ENCODE assay signal across 17 cellular contexts in the genomic region with DNA sequence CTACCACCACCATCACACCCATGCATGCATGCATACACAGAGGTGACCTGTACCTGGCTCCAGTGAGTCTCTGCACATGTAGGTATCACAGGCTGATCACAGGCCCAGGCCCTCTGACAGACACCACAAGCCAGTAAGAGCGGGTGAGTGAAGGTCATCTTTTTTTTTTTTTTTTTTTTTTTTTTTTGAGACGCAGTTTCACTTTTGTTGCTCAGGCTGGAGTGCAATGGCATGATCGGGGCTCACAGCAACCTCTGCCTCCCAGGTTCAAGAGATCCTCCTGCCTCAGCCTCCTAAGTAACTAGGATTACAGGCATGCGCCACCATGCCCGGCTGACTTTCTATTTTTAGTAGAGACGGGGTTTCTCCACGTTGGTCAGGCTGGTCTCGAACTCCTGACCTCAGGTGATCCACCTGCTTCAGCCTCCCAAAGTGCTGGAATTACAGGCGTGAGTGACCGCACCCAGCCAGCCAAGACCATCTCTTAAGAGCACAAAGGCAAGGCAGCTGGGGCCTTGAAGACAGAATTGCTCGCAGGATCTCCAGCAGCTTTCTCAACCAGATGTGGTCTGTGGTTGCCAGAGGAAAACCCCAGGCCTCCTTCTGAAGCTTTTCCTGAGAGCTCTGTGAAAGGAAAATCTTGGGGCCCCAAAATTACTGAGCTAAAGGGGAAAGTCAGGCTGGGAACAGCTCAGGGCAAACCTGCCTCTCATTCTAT. TPM values are rescaled to one million over a fixed set of nuclear protein-coding genes. Genes with fewer than 3 reads are reported as not detected.
DNase-seq lines count a peak whose midpoint lies in the region; ATAC-seq and TF ChIP-seq lines count a peak whose summit lies in the region.
"Had no signal": no experiment of that assay in that cellular context is flagged by ENCODE, and none has a peak within 500 bp of the region (broad histone marks: within the 10 kb centered on the region; RNA-seq: fewer than 3 reads in every experiment).

No MANE protein-coding gene starts in this region.

- peak overlapping the region; percentile 76 to 77 for H3K4me3 Mint-ChIP-seq in activated T-cell treated with anti-CD3 and anti-CD28 coated beads, Interleukin-2, amount 50 U/mL, for 72 hours
- H3K4me3 Mint-ChIP-seq in endodermal cell, result no peak overlapping the region
- H3K4me3 Mint-ChIP-seq: nephron progenitor cell had no signal

- H3K27me3 Mint-ChIP-seq in activated T-cell treated with anti-CD3 and anti-CD28 coated beads, Interleukin-2, amount 50 U/mL, for 72 hours (ENCODE audit: low read depth), result no peaks in the 10 kb centered on the region
- H3K27me3 Mint-ChIP-seq in endodermal cell (ENCODE audit: insufficient read depth), result peaks cover 4% of the 10 kb centered on the region

- TF ChIP-seq CTCF in neutrophil (IDR thresholded peaks at IDR 0.05) (no peak), endodermal cell (conservative IDR thresholded peaks at IDR 0.05) (no peak)

- no peak overlapping the region for H3K9ac ChIP-seq in endodermal cell (ENCODE audit: extremely low read depth, low read length, poor library complexity, severe bottlenecking)

- peaks cover 6 to 11% of the 10 kb centered on the region in 2 donors for H3K36me3 Mint-ChIP-seq in activated T-cell treated with anti-CD3 and anti-CD28 coated beads, Interleukin-2, amount 50 U/mL, for 72 hours (ENCODE audit: insufficient read depth in 2 of 2)
- no peaks in the 10 kb centered on the region for H3K36me3 Mint-ChIP-seq in endodermal cell (ENCODE audit: low read depth)

- H3K27ac Mint-ChIP-seq in activated T-cell treated with anti-CD3 and anti-CD28 coated beads, Interleukin-2, amount 50 U/mL, for 72 hours, result peak overlapping the region; percentile 76
- no peak overlapping the region for H3K27ac Mint-ChIP-seq in endodermal cell
- H3K27ac Mint-ChIP-seq: nephron progenitor cell had no signal

- H3K9me3 ChIP-seq in neutrophil, result no peaks in the 10 kb centered on the region
- no peaks in the 10 kb centered on the region for H3K9me3 ChIP-seq in endodermal cell (ENCODE audit: control insufficient read depth, low read length)

- peaks cover 76% of the 10 kb centered on the region for H3K4me1 Mint-ChIP-seq in activated T-cell treated with anti-CD3 and anti-CD28 coated beads, Interleukin-2, amount 50 U/mL, for 72 hours (ENCODE audit: low read depth)
- H3K4me1 Mint-ChIP-seq in endodermal cell, result no peaks in the 10 kb centered on the region

- no peaks in the 10 kb centered on the region for H3K27me3 ChIP-seq in neutrophil
- no peaks in the 10 kb centered on the region for H3K27me3 ChIP-seq in endodermal cell (ENCODE audit: control insufficient read depth, insufficient read depth, low read length, poor library complexity, severe bottlenecking)

- H3K9me3 Mint-ChIP-seq in activated T-cell treated with anti-CD3 and anti-CD28 coated beads, Interleukin-2, amount 50 U/mL, for 72 hours, result no peaks in the 10 kb centered on the region
- H3K9me3 Mint-ChIP-seq in endodermal cell, result peaks cover 5% of the 10 kb centered on the region

- H3K4me1 ChIP-seq in neutrophil (ENCODE audit: control insufficient read depth in 1 of 2, insufficient read depth in 1 of 2, low read depth in 1 of 2, low read length in 1 of 2) (peaks cover 57 to 63% of the 10 kb centered on the region in 2 experiments), endodermal cell (ENCODE audit: control insufficient read depth, insufficient read depth, low read length) (no peaks in the 10 kb centered on the region)

- ATAC-seq in activated T-cell treated with anti-CD3 and anti-CD28 coated beads, Interleukin-2, amount 50 U/mL, for 72 hours (replicated peaks in 1 of 2), result peak; percentile 19 to 29
- no peak for ATAC-seq in HG03520 (IDR thresholded peaks at IDR 0.05; ENCODE audit: unreplicated experiment)
- ATAC-seq: left colon had no signal

- H3K4me3 ChIP-seq in Jurkat, Clone E6-1 (ENCODE audit: low read length), result no peak overlapping the region
- H3K4me3 ChIP-seq in neutrophil (ENCODE audit: low read depth in 1 of 2, low read length in 1 of 2) (no peak overlapping the region), endodermal cell (ENCODE audit: low read length) (no peak overlapping the region)

- H3K36me3 ChIP-seq in neutrophil (no peaks in the 10 kb centered on the region), endodermal cell (ENCODE audit: control insufficient read depth, insufficient read depth, low read length) (no peaks in the 10 kb centered on the region)

- H3K27ac ChIP-seq in neutrophil, result peak overlapping the region; percentile 85
- no peak overlapping the region for H3K27ac ChIP-seq in endodermal cell (ENCODE audit: low read depth, low read length)

- WGBS in endodermal cell (ENCODE audit: insufficient coverage in 1 of 2, insufficient read length in 1 of 2), 2 experiments, result 85 to 87% methylated on average over 8 to 11 of the region's 11 CpGs

- DNase-seq in activated CD8-positive, alpha-beta memory T cell treated with anti-CD3 and anti-CD28 coated beads for 24 hours, result peak; percentile 78
- DNase-seq in activated CD8-positive, alpha-beta memory T cell treated with anti-CD3 and anti-CD28 coated beads, Interleukin-2, amount 50 U/mL, for 4 hours, result no peak
- peak; percentile 83 for DNase-seq in Jurkat, Clone E6-1 (ENCODE audit: low read depth, low spot score)
- peak; percentile 53 to 57 for DNase-seq in activated T-cell treated with anti-CD3 and anti-CD28 coated beads, Interleukin-2, amount 50 U/mL, for 72 hours
- DNase-seq in endodermal cell (no peak), H4 (ENCODE audit: low spot score) (no peak)
- DNase-seq: activated CD4-positive, CD25-positive, alpha-beta regulatory T cell; effector CD8-positive, alpha-beta T cell; left colon; NCI-H1105 treated with DMSO at 0.1 percent for 48 hours; NCI-H524; nephron progenitor cell had no signal

RNA-seq across cellular contexts. Expression of a gene that starts 3.2 kb away (rescaled TPM):
- 18.4 TPM for polyA plus RNA-seq in Jurkat, Clone E6-1 (2012; ENCODE audit: insufficient read depth, insufficient read length)
- total RNA-seq in activated T-cell treated with anti-CD3 and anti-CD28 coated beads, Interleukin-2, amount 50 U/mL, for 72 hours, result 100 to 1,000 TPM; 190 to 261 TPM
- not detected for total RNA-seq in endodermal cell
- polyA plus RNA-seq in endodermal cell (2013, experiment 1 of 2), result not detected
- polyA plus RNA-seq in endodermal cell (2013, experiment 2 of 2), result not detected
- total RNA-seq in H4 (2014; rRNA removed; shearing (Covaris generic)), result not detected in 2 replicates
- polyA plus RNA-seq: AG04450 had no signal

RNA-seq across cellular contexts. Expression of a gene that starts 6.9 kb away (rescaled TPM):
- polyA plus RNA-seq in Jurkat, Clone E6-1 (2012; ENCODE audit: insufficient read depth, insufficient read length), result 2.6 TPM
- 10 to 100 TPM; 14.0 to 14.9 TPM for total RNA-seq in activated T-cell treated with anti-CD3 and anti-CD28 coated beads, Interleukin-2, amount 50 U/mL, for 72 hours
- total RNA-seq in endodermal cell, result 1 to 10 TPM; 1.3 to 2.5 TPM
- 3.7 TPM for polyA plus RNA-seq in endodermal cell (2013, experiment 1 of 2)
- 2.4 TPM for polyA plus RNA-seq in endodermal cell (2013, experiment 2 of 2)
- 0.97 TPM in 1 of 2 replicates, not detected in the other for total RNA-seq in H4 (2014; rRNA removed; shearing (Covaris generic))
- total RNA-seq: urinary bladder had no signal
- polyA plus RNA-seq: AG04450 had no signal

RNA-seq across cellular contexts. Expression of a gene that starts 9.5 kb away (rescaled TPM):
- 160 TPM for polyA plus RNA-seq in Jurkat, Clone E6-1 (2012; ENCODE audit: insufficient read depth, insufficient read length)
- total RNA-seq in activated T-cell treated with anti-CD3 and anti-CD28 coated beads, Interleukin-2, amount 50 U/mL, for 72 hours, result 100 to 1,000 TPM; 156 to 160 TPM
- total RNA-seq in endodermal cell, result 10 to 100 TPM; 54.3 to 77.3 TPM
- 65.3 TPM for polyA plus RNA-seq in endodermal cell (2013, experiment 1 of 2)
- polyA plus RNA-seq in endodermal cell (2013, experiment 2 of 2), result 60.7 TPM
- 397 and 449 TPM in 2 replicates for total RNA-seq in H4 (2014; rRNA removed; shearing (Covaris generic))

RNA-seq across cellular contexts. Expression of a gene that starts 12.1 kb away (rescaled TPM):
- not detected for polyA plus RNA-seq in Jurkat, Clone E6-1 (2012; ENCODE audit: insufficient read depth, insufficient read length)
- total RNA-seq in activated T-cell treated with anti-CD3 and anti-CD28 coated beads, Interleukin-2, amount 50 U/mL, for 72 hours, result 1 to 10 TPM; 1.0 to 2.0 TPM
- not detected for total RNA-seq in endodermal cell
- polyA plus RNA-seq in endodermal cell (2013, experiment 1 of 2), result not detected
- polyA plus RNA-seq in endodermal cell (2013, experiment 2 of 2), result not detected
- total RNA-seq in H4 (2014; rRNA removed; shearing (Covaris generic)), result not detected in 2 replicates
- total RNA-seq: aorta, left colon, urinary bladder had no signal
- polyA plus RNA-seq: AG04450, aorta, urinary bladder had no signal

RNA-seq across cellular contexts. Expression of a gene that starts 14.7 kb away (rescaled TPM):
- polyA plus RNA-seq in Jurkat, Clone E6-1 (2012; ENCODE audit: insufficient read depth, insufficient read length), result not detected
- total RNA-seq in activated T-cell treated with anti-CD3 and anti-CD28 coated beads, Interleukin-2, amount 50 U/mL, for 72 hours, result under 1 TPM; 0.23 to 0.26 TPM
- total RNA-seq in endodermal cell, result 1 to 10 TPM; 1.4 to 1.8 TPM
- polyA plus RNA-seq in endodermal cell (2013, experiment 1 of 2), result 0.28 TPM
- polyA plus RNA-seq in endodermal cell (2013, experiment 2 of 2), result 0.54 TPM
- not detected in 2 replicates for total RNA-seq in H4 (2014; rRNA removed; shearing (Covaris generic))
- total RNA-seq: aorta, left colon, urinary bladder had no signal
- polyA plus RNA-seq: AG04450, aorta, urinary bladder had no signal

Comparison
In these comparisons a context has a peak if more than half of its experiments do, and no peak if none do; other contexts are left out.
1. DNase-seq: peak in activated CD8-positive, alpha-beta memory T cell treated with anti-CD3 and anti-CD28 coated beads for 24 hours (single experiment), Jurkat, Clone E6-1 (single experiment) and activated T-cell treated with anti-CD3 and anti-CD28 coated beads, Interleukin-2, amount 50 U/mL, for 72 hours (2 of 2); none in activated CD8-positive, alpha-beta memory T cell treated with anti-CD3 and anti-CD28 coated beads, Interleukin-2, amount 50 U/mL, for 4 hours (single experiment), endodermal cell (single experiment) and H4 (single experiment).
2. RNA of a gene that starts 3.2 kb away (total RNA-seq): 190 to 261 TPM in activated T-cell treated with anti-CD3 and anti-CD28 coated beads, Interleukin-2, amount 50 U/mL, for 72 hours; not detected in H4 and not detected in endodermal cell; every median in the first group is over 100 times any median in the second.